27 cellular contexts compared by ENCODE assay signal in the genomic region with DNA sequence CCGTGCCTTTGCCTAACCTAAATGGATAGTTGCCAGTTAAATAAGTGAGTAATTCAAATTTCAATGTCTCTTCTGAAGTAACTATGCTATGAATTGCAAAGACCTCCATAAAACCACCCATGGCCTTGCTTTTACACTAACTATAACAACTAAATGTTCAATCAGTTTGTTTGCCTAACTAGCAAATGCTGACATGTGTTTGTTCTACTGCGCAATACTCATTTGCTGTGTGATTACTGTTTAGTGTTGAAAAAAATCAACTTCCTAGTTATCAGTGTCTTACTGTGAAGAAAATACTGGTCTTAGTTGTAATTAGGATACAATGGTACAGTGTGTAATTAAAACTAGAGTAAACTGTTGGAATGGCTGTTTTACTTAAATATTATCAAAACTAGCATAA.
"Had no signal": no experiment of that assay in that cellular context is flagged by ENCODE, and none has a peak within 500 bp of the region (broad histone marks: within the 10 kb centered on the region; RNA-seq: fewer than 3 reads in every experiment).

No MANE protein-coding gene starts in this region.

- H3K27ac Mint-ChIP-seq: dendritic cell treated with granulocyte-macrophage colony-stimulating factor and Interleukin-4, amounts not matched to agents 40 ng/mL and 50 ng/mL, for 4 days; memory B cell; naive B cell; nephron; neural progenitor cell; progenitor cell of endocrine pancreas; stimulated activated effector memory CD8-positive, alpha-beta T cell treated with anti-CD3 and anti-CD28 coated beads, Interleukin-12 subunit alpha, Interleukin-12 subunit beta, amount 100 ng/mL, for 72 hours; type B pancreatic cell had no signal

- ATAC-seq: foreskin keratinocyte; gastroesophageal sphincter; heart left ventricle; left cardiac atrium; left ventricle myocardium superior; stimulated activated effector memory CD8-positive, alpha-beta T cell treated with anti-CD3 and anti-CD28 coated beads, Interleukin-12 subunit alpha, Interleukin-12 subunit beta, amount 100 ng/mL, for 72 hours; stimulated activated naive CD8-positive, alpha-beta T cell treated with anti-CD3 and anti-CD28 coated beads, Interleukin-15, Interleukin-2, amounts not matched to agents 100 U/mL and 50 U/mL, for 24 hours had no signal

- H3K4me1 Mint-ChIP-seq: memory B cell, neural progenitor cell had no signal

- H3K4me1 ChIP-seq: colonic mucosa, esophagus muscularis mucosa, foreskin keratinocyte, gastroesophageal sphincter, heart left ventricle, parathyroid adenoma, right atrium auricular region, sigmoid colon, tibial artery had no signal

- H3K27me3 Mint-ChIP-seq: dendritic cell treated with granulocyte-macrophage colony-stimulating factor and Interleukin-4, amounts not matched to agents 40 ng/mL and 50 ng/mL, for 4 days; memory B cell; naive B cell; progenitor cell of endocrine pancreas; type B pancreatic cell had no signal

- H3K4me3 Mint-ChIP-seq: dendritic cell treated with granulocyte-macrophage colony-stimulating factor and Interleukin-4, amounts not matched to agents 40 ng/mL and 50 ng/mL, for 4 days; memory B cell; naive B cell; nephron; neural progenitor cell; stimulated activated effector memory CD8-positive, alpha-beta T cell treated with anti-CD3 and anti-CD28 coated beads, Interleukin-12 subunit alpha, Interleukin-12 subunit beta, amount 100 ng/mL, for 72 hours; type B pancreatic cell had no signal

- DNase-seq: colonic mucosa; effector CD8-positive, alpha-beta T cell; foreskin keratinocyte; heart left ventricle; left cardiac atrium; left ventricle myocardium superior; naive B cell; sigmoid colon; stimulated activated CD4-positive, alpha-beta T cell treated with anti-CD3 and anti-CD28 coated beads, Interleukin-2, amount 100 ng/mL, for 24 hours; stimulated activated CD4-positive, alpha-beta T cell treated with anti-CD3 and anti-CD28 coated beads, Interleukin-4, amount 100 ng/mL, for 24 hours; stimulated activated naive CD8-positive, alpha-beta T cell treated with anti-CD3 and anti-CD28 coated beads, Interleukin-15, Interleukin-2, amounts not matched to agents 100 U/mL and 50 U/mL, for 24 hours; substantia nigra; testis; tibial artery had no signal

- H3K36me3 ChIP-seq: colonic mucosa had no signal

- H3K4me3 ChIP-seq: colonic mucosa, esophagus muscularis mucosa, gastroesophageal sphincter, heart left ventricle, hepatocyte, lung, neural progenitor cell, right atrium auricular region, sigmoid colon, testis, tibial artery had no signal

- H3K9me3 ChIP-seq: colonic mucosa, esophagus muscularis mucosa, gastroesophageal sphincter, heart left ventricle, right atrium auricular region, sigmoid colon, testis, tibial artery had no signal
